ENCODE assay signal across 1 cellular context in genomic region chr7:45160374-45160773, GRCh38.
TF ChIP-seq lines count a peak whose summit lies in the region.

No MANE protein-coding gene starts in this region.

TF ChIP-seq in GM12878, 131 proteins besides CTCF, POLR2A, EP300 and RAD21:
- TF ChIP-seq TBL1XR1 (IDR thresholded peaks at IDR 0.05; ENCODE audit: low read depth, low read length) (no peak), RUNX3 (IDR thresholded peaks at IDR 0.05; ENCODE audit: low read length) (peak; percentile 38; the same call in 1 of the 2 replicates)
